1 cellular context compared by ENCODE assay signal in the genomic region with DNA sequence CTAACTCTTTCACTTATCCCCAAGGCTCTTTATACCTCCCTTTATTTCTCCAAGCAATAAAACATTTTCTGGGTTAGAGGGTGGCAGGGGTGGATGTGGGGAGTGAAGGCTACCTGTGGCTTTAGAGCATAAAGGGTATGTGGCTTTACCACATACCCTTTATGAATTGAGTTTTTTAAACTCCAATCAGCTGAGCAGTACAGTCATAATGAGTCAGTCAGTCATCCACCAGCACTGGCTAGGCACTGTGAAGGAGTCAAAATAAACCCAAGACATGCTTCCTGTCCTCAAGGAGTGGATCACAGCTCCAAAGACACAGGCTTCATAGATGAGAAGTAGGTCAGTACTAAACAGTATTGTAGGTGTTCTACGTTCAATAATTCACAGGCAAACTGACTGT.
TF ChIP-seq lines count a peak whose summit lies in the region.

No MANE protein-coding gene starts in this region.

TF ChIP-seq in GM12878, 131 proteins besides CTCF, POLR2A, EP300 and RAD21:
- TF ChIP-seq, protein P1, sequence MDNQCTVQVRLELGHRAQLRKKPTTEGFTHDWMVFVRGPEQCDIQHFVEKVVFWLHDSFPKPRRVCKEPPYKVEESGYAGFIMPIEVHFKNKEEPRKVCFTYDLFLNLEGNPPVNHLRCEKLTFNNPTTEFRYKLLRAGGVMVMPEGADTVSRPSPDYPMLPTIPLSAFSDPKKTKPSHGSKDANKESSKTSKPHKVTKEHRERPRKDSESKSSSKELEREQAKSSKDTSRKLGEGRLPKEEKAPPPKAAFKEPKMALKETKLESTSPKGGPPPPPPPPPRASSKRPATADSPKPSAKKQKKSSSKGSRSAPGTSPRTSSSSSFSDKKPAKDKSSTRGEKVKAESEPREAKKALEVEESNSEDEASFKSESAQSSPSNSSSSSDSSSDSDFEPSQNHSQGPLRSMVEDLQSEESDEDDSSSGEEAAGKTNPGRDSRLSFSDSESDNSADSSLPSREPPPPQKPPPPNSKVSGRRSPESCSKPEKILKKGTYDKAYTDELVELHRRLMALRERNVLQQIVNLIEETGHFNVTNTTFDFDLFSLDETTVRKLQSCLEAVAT (IDR thresholded peaks at IDR 0.05), result no peak
- TF ChIP-seq RUNX3 (IDR thresholded peaks at IDR 0.05; ENCODE audit: low read length), result peak; percentile 9; the same call in 1 of the 2 replicates
